ENCODE assay signal across 20 cellular contexts in genomic region chr2:21268197-21268870, GRCh38.
DNase-seq lines count a peak whose midpoint lies in the region; ATAC-seq and TF ChIP-seq lines count a peak whose summit lies in the region.
"Had no signal": no experiment of that assay in that cellular context is flagged by ENCODE, and none has a peak within 500 bp of the region (broad histone marks: within the 10 kb centered on the region; RNA-seq: fewer than 3 reads in every experiment).

No MANE protein-coding gene starts in this region.

- H3K36me3 ChIP-seq in testis (ENCODE audit: low read depth, missing control alignments): no peaks in the 10 kb centered on the region
- H3K36me3 ChIP-seq: thyroid gland had no signal

- H3K9me3 ChIP-seq in testis: no peaks in the 10 kb centered on the region
- H3K9me3 ChIP-seq: mucosa of descending colon, thyroid gland had no signal

- WGBS in testis, 2 donors: 84% methylated on average over 13 of the region's 13 CpGs

- TF ChIP-seq POLR2A in testis (IDR thresholded peaks at IDR 0.05): no peak

- H3K27me3 ChIP-seq in dorsolateral prefrontal cortex: no peaks in the 10 kb centered on the region
- H3K27me3 ChIP-seq in testis: no peaks in the 10 kb centered on the region
- H3K27me3 ChIP-seq: thyroid gland had no signal

- no peak for TF ChIP-seq CTCF in dorsolateral prefrontal cortex (IDR thresholded peaks at IDR 0.05 in 54 of 56, conservative IDR thresholded peaks at IDR 0.05 in 2 of 56; ENCODE audit: low read depth in 1 of 56, partially characterized antibody in 56 of 56)
- TF ChIP-seq CTCF in testis (IDR thresholded peaks at IDR 0.05): no peak

- DNase-seq in dorsolateral prefrontal cortex (peak in 7 of 10 donors; percentile 46 to 79 (median 60)), islet precursor cell (peak; percentile 37), testis (no peak), NCI-H82 treated with DMSO at 0.1 percent for 48 hours (lab: John Stamatoyannopoulos, UW; ENCODE audit: unreplicated experiment) (no peak), H4 (ENCODE audit: low spot score) (no peak), NCI-H345 treated with DMSO at 0.1 percent for 48 hours (lab: John Stamatoyannopoulos, UW; ENCODE audit: unreplicated experiment) (no peak)
- DNase-seq: activated CD4-positive, alpha-beta memory T cell treated with anti-CD3 and anti-CD28 coated beads for 36 hours; activated effector memory CD4-positive, alpha-beta T cell treated with anti-CD3 and anti-CD28 coated beads, Interleukin-2, amount 50 U/mL, for 16 hours; CD8-positive, alpha-beta T cell; IMR-90; mucosa of descending colon; NCI-H1417 treated with DMSO at 0.1 percent for 48 hours; NCI-H2107; NCI-H510A treated with DMSO at 0.1 percent for 48 hours; RPMI8226; T-helper 9 cell; thyroid gland had no signal

- intact Hi-C loops in dorsolateral prefrontal cortex (cut with DNase I): no loop called here
- intact Hi-C loops in testis (cut with DNase I; ENCODE audit: low total_unique reads): no loop called here

- peaks cover 49% of the 10 kb centered on the region for H3K4me1 ChIP-seq in testis
- H3K4me1 ChIP-seq: thyroid gland had no signal

- H3K4me3 ChIP-seq in dorsolateral prefrontal cortex (no peak overlapping the region), testis (no peak overlapping the region)
- H3K4me3 ChIP-seq: coronary artery, mucosa of descending colon, thyroid gland had no signal

- H3K27ac ChIP-seq in dorsolateral prefrontal cortex (peak overlapping the region in 58 of 59 donors; percentile 21 to 100 (median 98)), testis (peak overlapping the region; percentile 28 to 32)
- H3K27ac ChIP-seq: coronary artery, thyroid gland had no signal

- peak; percentile 9 for ATAC-seq in HG03442 (IDR thresholded peaks at IDR 0.05; ENCODE audit: unreplicated experiment)
- ATAC-seq: CD8-positive, alpha-beta T cell; mucosa of descending colon; WTC11 had no signal

Comparison
In these comparisons a context has a peak if more than half of its experiments do, and no peak if none do; other contexts are left out.
1. DNase-seq: peak in dorsolateral prefrontal cortex (7 of 10) and islet precursor cell (single experiment); none in testis (single experiment), NCI-H82 treated with DMSO at 0.1 percent for 48 hours (single experiment), H4 (single experiment) and NCI-H345 treated with DMSO at 0.1 percent for 48 hours (single experiment).